9 cellular contexts compared by ENCODE assay signal in the genomic region with DNA sequence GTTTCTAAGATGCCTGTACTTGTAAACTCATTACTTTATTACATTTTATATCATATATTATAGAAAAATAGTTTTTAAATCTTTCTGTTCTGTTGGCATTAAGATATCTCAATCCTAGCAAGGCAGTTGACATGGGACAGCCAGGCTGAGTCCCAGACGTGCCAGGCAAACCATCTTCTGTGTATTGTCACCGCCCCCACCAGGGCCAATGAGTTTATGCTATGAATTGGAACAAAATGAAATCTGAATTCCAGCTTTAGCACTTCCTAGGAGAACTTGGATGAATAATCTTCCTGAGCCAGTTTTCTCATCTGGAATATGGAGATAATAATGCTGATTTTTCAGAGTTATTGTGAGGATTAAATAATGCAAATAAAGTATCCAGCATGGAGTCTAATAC.
DNase-seq lines count a peak whose midpoint lies in the region; ATAC-seq, FAIRE-seq and TF ChIP-seq lines count a peak whose summit lies in the region.
"Had no signal": no experiment of that assay in that cellular context is flagged by ENCODE, and none has a peak within 500 bp of the region (broad histone marks: within the 10 kb centered on the region; RNA-seq: fewer than 3 reads in every experiment).

No MANE protein-coding gene starts in this region.

- H3K36me3 Mint-ChIP-seq in CD4-positive, alpha-beta T cell (ENCODE audit: low read depth) = no peaks in the 10 kb centered on the region
- H3K36me3 Mint-ChIP-seq in activated naive CD8-positive, alpha-beta T cell treated with anti-CD3 and anti-CD28 coated beads for 36 hours = no peaks in the 10 kb centered on the region

- TF ChIP-seq POLR2A in HepG2 (IDR thresholded peaks at IDR 0.05; ENCODE audit: insufficient read depth in 1 of 2, low read depth in 2 of 2, low read length in 2 of 2) (no peak), GM18505 (IDR thresholded peaks at IDR 0.05; ENCODE audit: borderline replicate concordance, extremely low read depth, insufficient read depth, insufficient read length) (no peak)

- no peak overlapping the region for H2AFZ ChIP-seq in HepG2 (ENCODE audit: low read length)

- H3K4me3 ChIP-seq in GM06990 (replicated peaks; ENCODE audit: low read depth, low read length) = no peak overlapping the region
- no peak overlapping the region for H3K4me3 ChIP-seq in HepG2 (replicated peaks in 1 of 3; ENCODE audit: insufficient read depth in 1 of 3, low read depth in 2 of 3, low read length in 3 of 3)

- H3K79me2 ChIP-seq in HepG2 (ENCODE audit: insufficient read depth, low read length) = no peaks in the 10 kb centered on the region

- 0% methylated on average over 2 of the region's 2 CpGs for WGBS in HepG2 (ENCODE audit: low lambda C conversion rate)

- BruUV-seq in HepG2 (replicated peaks; lab: Mats Ljungman, UMichigan) = no TSS peak

- no peaks in the 10 kb centered on the region for H3K36me3 ChIP-seq in GM06990 (ENCODE audit: control insufficient read depth, insufficient read depth, low read length)
- H3K36me3 ChIP-seq in HepG2 (replicated peaks in 1 of 2; ENCODE audit: control insufficient read depth in 1 of 2, insufficient read depth in 2 of 2, low read length in 2 of 2) = no peaks in the 10 kb centered on the region

- no peak overlapping the region for H3K4me3 Mint-ChIP-seq in CD4-positive, alpha-beta T cell
- H3K4me3 Mint-ChIP-seq in activated naive CD8-positive, alpha-beta T cell treated with anti-CD3 and anti-CD28 coated beads for 36 hours = no peak overlapping the region

- no peak overlapping the region for H3K27ac ChIP-seq in CD4-positive, alpha-beta T cell (ENCODE audit: low read depth, low read length)
- H3K27ac ChIP-seq in HepG2 (ENCODE audit: extremely low read length, insufficient read depth, low read length) = no peak overlapping the region

- no peak overlapping the region for H3K4me2 ChIP-seq in HepG2 (ENCODE audit: low read depth, low read length)

- in situ Hi-C loops in HepG2 (cut with HindIII; ENCODE audit: extremely low pct_ligation_motif_present, low pct_unique_long_range_greater_than_20kb) = loop anchor here (5.0 to 10.0 kb wide), 2 partner anchors 180 to 338 kb away; no protein-coding TSS in a partner anchor

- H3K27me3 Mint-ChIP-seq in CD4-positive, alpha-beta T cell = peaks cover 21% of the 10 kb centered on the region
- peaks cover 3% of the 10 kb centered on the region for H3K27me3 Mint-ChIP-seq in activated naive CD8-positive, alpha-beta T cell treated with anti-CD3 and anti-CD28 coated beads for 36 hours

- POLR2A ChIA-PET in CD4-positive, alpha-beta T cell (lab: Charles Lee) = interaction anchor here (0.6 kb wide), 1 partner anchor 92 kb away, joined by 3 read pairs; a partner anchor contains a TSS
- POLR2A ChIA-PET in HepG2 (lab: Yijun Ruan, JAX) = no interaction called here

- H3K9ac ChIP-seq in HepG2 (ENCODE audit: insufficient read depth, low read depth, low read length) = no peak overlapping the region

- peak; percentile 21 for FAIRE-seq in HepG2 (lab: Jason Lieb, UNC)
- FAIRE-seq: astrocyte had no signal

- TF ChIP-seq RAD21 in HepG2 (CRISPR knock-in tag; IDR thresholded peaks at IDR 0.05) = peak; percentile 51

- no peaks in the 10 kb centered on the region for H3K9me3 Mint-ChIP-seq in CD4-positive, alpha-beta T cell
- H3K9me3 Mint-ChIP-seq in activated naive CD8-positive, alpha-beta T cell treated with anti-CD3 and anti-CD28 coated beads for 36 hours = no peaks in the 10 kb centered on the region

- CTCF ChIA-PET in CD4-positive, alpha-beta T cell (lab: Charles Lee) = interaction anchor here (0.8 kb wide), 1 partner anchor 179 kb away, joined by 3 read pairs; no protein-coding TSS in a partner anchor
- CTCF ChIA-PET in HepG2 (lab: Yijun Ruan, JAX; ENCODE audit: low intra/inter-chr PET ratio, low total read pairs) = interaction anchor here (1.1 to 1.6 kb wide), 2 partner anchors 179 to 337 kb away, joined by 3 to 16 read pairs; no protein-coding TSS in a partner anchor

- H3K4me1 ChIP-seq in HepG2 (ENCODE audit: insufficient read depth, low read length) = peaks cover 16% of the 10 kb centered on the region; the same call in 1 of the 2 replicates

- H3K27me3 ChIP-seq in CD4-positive, alpha-beta T cell (ENCODE audit: control insufficient read depth, insufficient read depth, low read length) = no peaks in the 10 kb centered on the region
- H3K27me3 ChIP-seq in GM06990 (replicated peaks; ENCODE audit: control insufficient read depth, insufficient read depth, low read length) (no peaks in the 10 kb centered on the region; the same call in 1 of the 2 replicates), HepG2 (ENCODE audit: control insufficient read depth in 1 of 2, insufficient read depth in 2 of 2, low read length in 2 of 2) (peaks cover 0 to 1% of the 10 kb centered on the region in 2 experiments; a peak in 2 of 5 replicates)

- H3K27ac Mint-ChIP-seq in CD4-positive, alpha-beta T cell = no peak overlapping the region
- H3K27ac Mint-ChIP-seq in activated naive CD8-positive, alpha-beta T cell treated with anti-CD3 and anti-CD28 coated beads for 36 hours = no peak overlapping the region

- intact Hi-C loops in CD4-positive, alpha-beta T cell (cut with DNase I, micrococcal nuclease) = loop anchor here (1.0 to 10.0 kb wide), 5 partner anchors 180 to 338 kb away; no protein-coding TSS in a partner anchor
- intact Hi-C loops in HepG2 (cut with micrococcal nuclease; ENCODE audit: unreplicated experiment) = loop anchor here (1.0 to 5.0 kb wide), 3 partner anchors 90 to 340 kb away; a partner anchor contains a TSS

- DNase-seq in CD4-positive, alpha-beta T cell = peak in 6 of 10 experiments; percentile 8 to 35 (median 22)
- DNase-seq in GM06990 (ENCODE audit: extremely low read depth, insufficient read length) (no peak), HepG2 (ENCODE audit: low spot score) (peak; percentile 36), dedifferentiated amniotic fluid mesenchymal stem cell (ENCODE audit: extremely low spot score) (no peak)
- DNase-seq in activated CD4-positive, alpha-beta T cell treated with anti-CD3 and anti-CD28 coated beads, Interleukin-2, amount 50 U/mL, for 1 hour = peak; percentile 13
- DNase-seq in activated naive CD8-positive, alpha-beta T cell treated with anti-CD3 and anti-CD28 coated beads for 36 hours = no peak

- no peaks in the 10 kb centered on the region for H3K9me3 ChIP-seq in CD4-positive, alpha-beta T cell (ENCODE audit: control insufficient read depth, low read length)
- H3K9me3 ChIP-seq in HepG2 (ENCODE audit: low read length) = no peaks in the 10 kb centered on the region

- TF ChIP-seq EP300 in HepG2 (IDR thresholded peaks at IDR 0.05; ENCODE audit: low read depth in 2 of 2, low read length in 2 of 2) = no peak
- TF ChIP-seq EP300 in HepG2 (CRISPR knock-in tag; IDR thresholded peaks at IDR 0.05; ENCODE audit: borderline replicate concordance) = no peak

- TF ChIP-seq CTCF in CD4-positive, alpha-beta T cell (IDR thresholded peaks at IDR 0.05) = peak; percentile 61
- peak; percentile 7 for TF ChIP-seq CTCF in GM06990 (IDR thresholded peaks at IDR 0.05; ENCODE audit: insufficient read depth, low read length, poor library complexity, severe bottlenecking)
- TF ChIP-seq CTCF in HepG2 (CRISPR knock-in tag; IDR thresholded peaks at IDR 0.05) = peak; percentile 69

- no peak for ATAC-seq in CD4-positive, alpha-beta T cell (ENCODE audit: poor library complexity)
- ATAC-seq in HepG2 (peak; percentile 84), GM21367 (IDR thresholded peaks at IDR 0.05; ENCODE audit: unreplicated experiment) (no peak), GM18505 (IDR thresholded peaks at IDR 0.05; ENCODE audit: unreplicated experiment) (no peak)

- no peaks in the 10 kb centered on the region for H3K4me1 Mint-ChIP-seq in CD4-positive, alpha-beta T cell (ENCODE audit: low read depth)
- H3K4me1 Mint-ChIP-seq in activated naive CD8-positive, alpha-beta T cell treated with anti-CD3 and anti-CD28 coated beads for 36 hours = no peaks in the 10 kb centered on the region

- no peaks in the 10 kb centered on the region for H4K20me1 ChIP-seq in HepG2 (ENCODE audit: insufficient read depth, low read length)

TF ChIP-seq in HepG2, 621 proteins besides CTCF, POLR2A, EP300 and RAD21:
- no peak for TF ChIP-seq SOX6 (IDR thresholded peaks at IDR 0.05)
- no peak for TF ChIP-seq SOX6 (CRISPR knock-in tag; IDR thresholded peaks at IDR 0.05)
- TF ChIP-seq SP1 (IDR thresholded peaks at IDR 0.05) = no peak
- no peak for TF ChIP-seq SP1 (CRISPR knock-in tag; IDR thresholded peaks at IDR 0.05)
- peak; percentile 90 for TF ChIP-seq STAG1 (CRISPR knock-in tag; IDR thresholded peaks at IDR 0.05)
- TF ChIP-seq SMC3 (IDR thresholded peaks at IDR 0.05; ENCODE audit: low read length) = peak; percentile 56

Comparison
In these comparisons a context has a peak if more than half of its experiments do, and no peak if none do; other contexts are left out.
1. DNase-seq: peak in CD4-positive, alpha-beta T cell (6 of 10), activated CD4-positive, alpha-beta T cell treated with anti-CD3 and anti-CD28 coated beads, Interleukin-2, amount 50 U/mL, for 1 hour (single experiment) and HepG2 (single experiment); none in GM06990 (single experiment), dedifferentiated amniotic fluid mesenchymal stem cell (single experiment) and activated naive CD8-positive, alpha-beta T cell treated with anti-CD3 and anti-CD28 coated beads for 36 hours (single experiment).
2. CTCF ChIP-seq: peak in every context shown above with its lines; median percentile 69 in HepG2; 61 in CD4-positive, alpha-beta T cell; 7 in GM06990.